ENCODE assay signal across 8 cellular contexts in the genomic region with DNA sequence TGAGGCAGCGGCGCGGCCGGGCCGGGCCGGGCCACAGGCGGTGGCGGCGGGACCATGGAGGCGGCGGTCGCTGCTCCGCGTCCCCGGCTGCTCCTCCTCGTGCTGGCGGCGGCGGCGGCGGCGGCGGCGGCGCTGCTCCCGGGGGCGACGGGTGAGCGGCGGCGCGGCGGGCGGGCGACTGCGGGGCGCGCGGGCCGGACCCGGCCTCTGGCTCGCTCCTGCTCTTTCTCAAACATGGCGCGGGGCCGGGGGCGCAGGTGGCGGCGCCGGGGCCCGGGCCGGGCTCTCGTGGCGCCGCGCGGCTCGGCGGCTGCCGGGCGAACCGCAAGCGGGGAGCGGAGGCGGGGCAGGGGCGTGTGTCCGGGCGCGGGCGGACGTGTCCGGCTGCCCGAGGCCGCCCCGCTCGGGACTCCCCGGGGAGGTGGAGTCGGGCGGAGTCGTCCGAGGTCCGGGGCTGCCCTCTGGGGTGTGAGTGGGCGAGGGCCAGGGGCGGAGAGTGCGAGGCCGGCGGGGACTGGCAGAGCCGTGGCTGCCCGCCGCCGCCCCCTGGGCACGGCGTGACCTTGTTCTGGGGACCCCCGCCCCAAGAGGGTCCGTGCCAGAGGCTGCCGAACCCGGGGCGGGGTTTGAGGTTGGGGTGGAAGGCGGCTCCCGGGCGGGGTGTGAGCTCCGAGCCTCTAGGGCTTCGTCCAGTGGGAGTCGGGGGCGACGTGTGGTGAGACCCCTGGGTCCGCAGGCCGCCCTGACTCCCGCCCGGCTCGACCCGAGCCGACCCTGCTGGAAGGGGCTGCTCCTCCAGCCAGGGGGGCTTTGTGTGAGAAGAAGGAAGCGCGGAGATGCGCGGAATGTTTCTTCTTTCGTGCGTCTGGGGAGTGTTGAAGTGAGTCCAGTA.
A peak's percentile ranks its signal among the peaks of the same experiment; 100 is the strongest.
DNase-seq lines count a peak whose midpoint lies in the region.

No MANE protein-coding gene starts in this region.

- H3K4me3 ChIP-seq in effector memory CD4-positive, alpha-beta T cell (ENCODE audit: insufficient read depth, low read depth, low read length, poor library complexity, severe bottlenecking): peak overlapping the region; percentile 71

- peak overlapping the region; percentile 47 for H3K27ac ChIP-seq in effector memory CD4-positive, alpha-beta T cell (ENCODE audit: insufficient read depth, low read length, poor library complexity, severe bottlenecking)

- peaks cover 31% of the 10 kb centered on the region for H3K4me1 ChIP-seq in effector memory CD4-positive, alpha-beta T cell (ENCODE audit: control insufficient read depth, insufficient read depth, low read length, poor library complexity, severe bottlenecking)

- no peaks in the 10 kb centered on the region for H3K9me3 ChIP-seq in effector memory CD4-positive, alpha-beta T cell (ENCODE audit: control insufficient read depth, low read length)

- DNase-seq in NCI-H2081 (lab: John Stamatoyannopoulos, UW): peak; percentile 4 to 30
- no peak for DNase-seq in NCI-H2081 treated with DMSO at 0.1 percent for 48 hours (lab: John Stamatoyannopoulos, UW)
- DNase-seq in HCEC 1CT: peak; percentile 76
- DNase-seq in LoVo (ENCODE audit: low spot score): peak; percentile 54
- DNase-seq in activated CD4-positive, alpha-beta T cell treated with anti-CD3 and anti-CD28 coated beads, Interleukin-2, amount 50 U/mL, for 4 hours: peak; percentile 2 to 8
- DNase-seq in effector memory CD4-positive, alpha-beta T cell: peak; percentile 15 to 26 (median 23)
- DNase-seq in medulla oblongata (ENCODE audit: extremely low spot score): peak; percentile 41
- peak; percentile 36 for DNase-seq in stimulated activated naive CD4-positive, alpha-beta T cell treated with Interleukin-2 at 50 U/mL for 16 hours (lab: John Stamatoyannopoulos, UW)

- no peaks in the 10 kb centered on the region for H3K36me3 ChIP-seq in effector memory CD4-positive, alpha-beta T cell (ENCODE audit: control insufficient read depth, insufficient read depth, low read length)

- no peaks in the 10 kb centered on the region for H3K27me3 ChIP-seq in effector memory CD4-positive, alpha-beta T cell (replicated peaks; ENCODE audit: control insufficient read depth, insufficient read depth, low read length, poor library complexity, severe bottlenecking)
